Comparison of ENCODE assay signal across 1 cellular context in the genomic region with DNA sequence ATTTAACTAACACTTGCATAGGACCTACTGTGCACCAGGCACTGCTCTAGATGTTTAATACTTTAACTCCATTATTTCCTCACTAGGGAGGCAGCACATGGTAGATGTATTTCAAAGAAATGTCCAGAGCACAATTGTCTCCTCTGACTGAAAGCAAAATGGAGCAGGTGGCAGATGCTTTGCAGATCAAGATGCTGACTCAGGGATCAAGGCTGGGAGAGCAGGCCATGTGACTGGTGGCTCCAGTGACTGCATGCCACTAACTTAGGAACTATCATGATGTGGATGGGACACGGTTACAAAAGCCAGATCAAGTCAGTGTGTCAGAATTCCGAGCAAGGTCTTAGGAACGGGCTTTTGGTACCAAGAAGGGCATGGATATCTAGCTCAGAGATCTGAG.
TF ChIP-seq lines count a peak whose summit lies in the region.

No MANE protein-coding gene starts in this region.

TF ChIP-seq in H1, 55 proteins besides CTCF, POLR2A, EP300 and RAD21:
- no peak for TF ChIP-seq SAP30 (IDR thresholded peaks at IDR 0.05; ENCODE audit: insufficient read depth, insufficient replicate concordance, low read length)
- TF ChIP-seq GABPA (IDR thresholded peaks at IDR 0.05; ENCODE audit: borderline replicate concordance, insufficient read depth, low read length), result no peak
- no peak for TF ChIP-seq BACH1 (IDR thresholded peaks at IDR 0.05; ENCODE audit: low read length)
- no peak for TF ChIP-seq PHF8 (conservative IDR thresholded peaks at IDR 0.05; ENCODE audit: low read depth, low read length)
- no peak for TF ChIP-seq KDM5A (IDR thresholded peaks at IDR 0.05; ENCODE audit: low read length)
- TF ChIP-seq CBX5 (IDR thresholded peaks at IDR 0.05; ENCODE audit: low read depth, low read length), result no peak
- TF ChIP-seq BRCA1 (IDR thresholded peaks at IDR 0.05; ENCODE audit: low read depth, low read length), result no peak
- TF ChIP-seq GTF2F1 (IDR thresholded peaks at IDR 0.05; ENCODE audit: borderline replicate concordance, low read depth, low read length), result no peak
- no peak for TF ChIP-seq NRF1 (IDR thresholded peaks at IDR 0.05; ENCODE audit: low read depth, low read length)
